ENCODE assay signal across 10 cellular contexts in genomic region chr16:84810518-84811273, GRCh38. TPM values are rescaled to one million over a fixed set of nuclear protein-coding genes. Genes with fewer than 3 reads are reported as not detected.
DNase-seq lines count a peak whose midpoint lies in the region; ATAC-seq and TF ChIP-seq lines count a peak whose summit lies in the region.
"Had no signal": no experiment of that assay in that cellular context is flagged by ENCODE, and none has a peak within 500 bp of the region (broad histone marks: within the 10 kb centered on the region; RNA-seq: fewer than 3 reads in every experiment).

No MANE protein-coding gene starts in this region.

- intact Hi-C loops in CD14-positive monocyte (cut with micrococcal nuclease), result no loop called here
- intact Hi-C loops in naive thymus-derived CD4-positive, alpha-beta T cell (cut with micrococcal nuclease), result loop anchor here in 1 of 2 donors (1.0 kb wide), 1 partner anchor 9 kb away; the partner anchor contains the start of gene CRISPLD2

- no peak for TF ChIP-seq CTCF in CD14-positive monocyte (IDR thresholded peaks at IDR 0.05)
- no peak for TF ChIP-seq CTCF in GM20000 (IDR thresholded peaks at IDR 0.05; ENCODE audit: extremely low read depth, missing control alignments)

- peaks cover 83% of the 10 kb centered on the region for H3K4me1 Mint-ChIP-seq in CD14-positive monocyte
- H3K4me1 Mint-ChIP-seq in T-helper 2 cell treated with Interferon-gamma antibody and Interleukin-4, amounts not matched to agents 5 μg/mL and 100 μg/mL, for 36 hours (ENCODE audit: low read depth), result peaks cover 19% of the 10 kb centered on the region
- peaks cover 0 to 27% (median 11%) of the 10 kb centered on the region in 7 donors for H3K4me1 Mint-ChIP-seq in naive thymus-derived CD4-positive, alpha-beta T cell

- H3K27me3 ChIP-seq in naive thymus-derived CD4-positive, alpha-beta T cell (ENCODE audit: control insufficient read depth in 2 of 2, insufficient read depth in 2 of 2, low read length in 2 of 2), result no peaks in the 10 kb centered on the region

- CTCF ChIA-PET in naive thymus-derived CD4-positive, alpha-beta T cell (lab: Charles Lee), result no interaction called here

- H3K4me3 ChIP-seq in naive thymus-derived CD4-positive, alpha-beta T cell (ENCODE audit: low read length), result no peak overlapping the region

- DNase-seq in CD14-positive monocyte (ENCODE audit: low spot score) (no peak), GM20000 (ENCODE audit: low spot score) (peak; percentile 61), NCI-H1092 (lab: John Stamatoyannopoulos, UW) (no peak), NCI-H2029 (lab: John Stamatoyannopoulos, UW) (no peak), NCI-H2171 (lab: John Stamatoyannopoulos, UW) (no peak)
- DNase-seq in T-helper 2 cell treated with Interferon-gamma antibody and Interleukin-4, amounts not matched to agents 5 μg/mL and 100 μg/mL, for 36 hours (ENCODE audit: low spot score), result peak; percentile 30
- DNase-seq in naive thymus-derived CD4-positive, alpha-beta T cell, result peak in 6 of 9 donors; percentile 17 to 50 (median 37)
- DNase-seq: HCEC 1CT, Karpas-422 had no signal

- POLR2A ChIA-PET in naive thymus-derived CD4-positive, alpha-beta T cell (lab: Charles Lee), result interaction anchor here (1.8 kb wide), 1 partner anchor 9 kb away, joined by 4 read pairs; the partner anchor contains the start of gene CRISPLD2

- H3K36me3 Mint-ChIP-seq in CD14-positive monocyte, result peaks cover 0 to 3% of the 10 kb centered on the region in 2 donors
- H3K36me3 Mint-ChIP-seq in T-helper 2 cell treated with Interferon-gamma antibody and Interleukin-4, amounts not matched to agents 5 μg/mL and 100 μg/mL, for 36 hours (ENCODE audit: low read depth), result no peaks in the 10 kb centered on the region
- no peaks in the 10 kb centered on the region for H3K36me3 Mint-ChIP-seq in naive thymus-derived CD4-positive, alpha-beta T cell

- H3K27ac ChIP-seq in naive thymus-derived CD4-positive, alpha-beta T cell (ENCODE audit: low read depth, low read length), result no peak overlapping the region

- ATAC-seq in naive thymus-derived CD4-positive, alpha-beta T cell, result peak; percentile 23
- no peak for ATAC-seq in HG03439 (IDR thresholded peaks at IDR 0.05; ENCODE audit: unreplicated experiment)

- H3K9me3 ChIP-seq in naive thymus-derived CD4-positive, alpha-beta T cell (ENCODE audit: control insufficient read depth in 2 of 3, low read length in 3 of 3), result no peaks in the 10 kb centered on the region

- peaks cover 0 to 5% (median 3%) of the 10 kb centered on the region in 7 donors for H3K9me3 Mint-ChIP-seq in CD14-positive monocyte
- no peaks in the 10 kb centered on the region for H3K9me3 Mint-ChIP-seq in T-helper 2 cell treated with Interferon-gamma antibody and Interleukin-4, amounts not matched to agents 5 μg/mL and 100 μg/mL, for 36 hours
- H3K9me3 Mint-ChIP-seq in naive thymus-derived CD4-positive, alpha-beta T cell, result peaks cover 0 to 6% (median 0%) of the 10 kb centered on the region in 11 donors

- H3K27ac Mint-ChIP-seq in CD14-positive monocyte, result peak overlapping the region; percentile 80 to 98 (median 90)
- H3K27ac Mint-ChIP-seq in T-helper 2 cell treated with Interferon-gamma antibody and Interleukin-4, amounts not matched to agents 5 μg/mL and 100 μg/mL, for 36 hours, result peak overlapping the region; percentile 45
- H3K27ac Mint-ChIP-seq in naive thymus-derived CD4-positive, alpha-beta T cell, result peak overlapping the region in 5 of 9 donors; percentile 35 to 82 (median 70)

- peaks cover 0 to 10% of the 10 kb centered on the region in 2 donors for H3K4me1 ChIP-seq in naive thymus-derived CD4-positive, alpha-beta T cell (ENCODE audit: control insufficient read depth in 2 of 2, insufficient read depth in 2 of 2, low read length in 2 of 2)

- no peaks in the 10 kb centered on the region for H3K36me3 ChIP-seq in naive thymus-derived CD4-positive, alpha-beta T cell (ENCODE audit: control insufficient read depth in 2 of 3, insufficient read depth in 3 of 3, low read length in 3 of 3)

- H3K4me3 Mint-ChIP-seq in CD14-positive monocyte, result peak overlapping the region; percentile 50 to 84
- H3K4me3 Mint-ChIP-seq in T-helper 2 cell treated with Interferon-gamma antibody and Interleukin-4, amounts not matched to agents 5 μg/mL and 100 μg/mL, for 36 hours, result peak overlapping the region; percentile 58
- peak overlapping the region in 9 of 10 donors; percentile 21 to 64 (median 59) for H3K4me3 Mint-ChIP-seq in naive thymus-derived CD4-positive, alpha-beta T cell

- peaks cover 1 to 2% (median 2%) of the 10 kb centered on the region in 3 donors for H3K27me3 Mint-ChIP-seq in CD14-positive monocyte (ENCODE audit: low read depth in 3 of 3)
- peaks cover 8% of the 10 kb centered on the region for H3K27me3 Mint-ChIP-seq in T-helper 2 cell treated with Interferon-gamma antibody and Interleukin-4, amounts not matched to agents 5 μg/mL and 100 μg/mL, for 36 hours (ENCODE audit: low read depth)
- H3K27me3 Mint-ChIP-seq in naive thymus-derived CD4-positive, alpha-beta T cell, result peaks cover 0 to 11% (median 0%) of the 10 kb centered on the region in 5 donors

RNA-seq across cellular contexts. Expression of gene CRISPLD2, which starts 9.1 kb away (rescaled TPM):
- 10 to 100 TPM; 69.0 to 90.4 TPM for polyA plus RNA-seq in CD14-positive monocyte
- 10 to 100 TPM in 1 of 5 experiments, 1 to 10 TPM in 1, under 1 TPM in 3; 0.38 to 14.4 (median 0.49) TPM for total RNA-seq in naive thymus-derived CD4-positive, alpha-beta T cell
- 1 to 10 TPM in 1 of 2 donors, under 1 TPM in 1; 0.82 to 1.7 TPM for polyA plus RNA-seq in naive thymus-derived CD4-positive, alpha-beta T cell

Comparison
In these comparisons a context has a peak if more than half of its experiments do, and no peak if none do; other contexts are left out.
1. DNase-seq: peak in GM20000 (single experiment), T-helper 2 cell treated with Interferon-gamma antibody and Interleukin-4, amounts not matched to agents 5 μg/mL and 100 μg/mL, for 36 hours (single experiment) and naive thymus-derived CD4-positive, alpha-beta T cell (6 of 9); none in CD14-positive monocyte (single experiment), NCI-H1092 (single experiment), NCI-H2029 (single experiment) and NCI-H2171 (single experiment).
2. RNA of gene CRISPLD2, which starts 9.1 kb away (polyA plus RNA-seq): 69.0 to 90.4 TPM in CD14-positive monocyte; 0.82 to 1.7 TPM in naive thymus-derived CD4-positive, alpha-beta T cell; every median in the first group is over 10 times any median in the second.
3. Peak in every context shown above with its lines, with median percentiles within 50 percentile points of each other: H3K27ac Mint-ChIP-seq and H3K4me3 Mint-ChIP-seq.